Comparison of ENCODE assay signal across 8 cellular contexts in the genomic region with DNA sequence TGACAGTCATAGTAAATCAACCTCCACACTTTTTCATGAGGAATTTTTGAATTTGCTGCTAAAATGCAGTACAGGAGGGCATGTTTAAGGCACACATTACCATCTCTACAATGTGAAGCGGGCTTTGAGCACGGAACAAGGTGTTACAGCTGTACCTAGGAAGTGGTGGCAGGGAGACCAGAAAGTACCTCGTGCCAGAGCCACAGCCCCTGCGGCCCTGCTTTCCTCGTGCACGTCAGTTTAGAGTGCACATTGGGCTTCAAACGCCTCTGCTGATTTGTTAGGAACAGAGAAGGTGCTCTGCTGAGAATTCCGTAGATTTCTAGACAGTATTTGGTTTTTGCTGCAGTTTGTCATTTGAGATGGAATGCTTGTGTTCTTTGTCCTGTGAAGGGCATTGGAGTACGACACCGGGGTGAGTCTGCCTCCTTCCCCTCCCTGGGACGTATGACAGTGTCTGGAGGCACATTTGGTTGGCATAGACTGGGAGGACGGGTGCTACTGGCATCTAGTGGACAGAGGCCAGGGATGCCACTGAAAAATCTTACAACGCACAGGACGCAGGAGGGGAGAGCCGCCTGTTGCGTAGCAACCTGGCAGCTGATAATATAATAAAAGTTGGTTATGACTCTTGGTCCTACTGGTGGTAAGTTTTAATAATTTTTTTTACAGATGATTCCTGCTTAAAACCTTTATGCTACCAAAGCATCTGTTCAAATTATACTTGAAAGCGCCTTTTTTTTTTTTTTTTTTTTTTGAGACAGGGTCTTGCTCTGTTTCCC. TPM values are rescaled to one million over a fixed set of nuclear protein-coding genes. Genes with fewer than 3 reads are reported as not detected.
DNase-seq lines count a peak whose midpoint lies in the region; ATAC-seq and TF ChIP-seq lines count a peak whose summit lies in the region.

No MANE protein-coding gene starts in this region.

- H3K4me1 ChIP-seq in DND-41 (ENCODE audit: insufficient read depth, low read length) (peaks cover 19% of the 10 kb centered on the region), ascending aorta (peaks cover 14 to 31% of the 10 kb centered on the region in 2 donors), hepatocyte (ENCODE audit: insufficient read depth) (peaks cover 49% of the 10 kb centered on the region), spleen (peaks cover 28 to 100% (median 78%) of the 10 kb centered on the region in 6 donors)

- H2AFZ ChIP-seq in DND-41 (ENCODE audit: low read depth, low read length) (no peak overlapping the region), hepatocyte (no peak overlapping the region)

- H4K20me1 ChIP-seq in DND-41 (ENCODE audit: insufficient read depth, low read length) (peaks cover 90% of the 10 kb centered on the region), hepatocyte (ENCODE audit: insufficient read depth, poor library complexity, severe bottlenecking) (peaks cover 98% of the 10 kb centered on the region)

- H3K79me2 ChIP-seq in DND-41 (ENCODE audit: insufficient read depth, low read length) = peaks cover 99% of the 10 kb centered on the region
- H3K79me2 ChIP-seq in hepatocyte = peaks cover 100% of the 10 kb centered on the region

- DNase-seq in DND-41 (no peak), NB4 (ENCODE audit: low read depth) (peak; percentile 42), ascending aorta (ENCODE audit: low spot score in 2 of 2) (peak in 1 of 2 donors; percentile 77), hepatocyte (ENCODE audit: low spot score) (peak; percentile 42), spleen (no peak), NCI-H774 (lab: John Stamatoyannopoulos, UW) (no peak), iPS-NIHi7 (ENCODE audit: extremely low spot score) (no peak)

- no peaks in the 10 kb centered on the region for H3K9me2 ChIP-seq in hepatocyte (replicated peaks; ENCODE audit: insufficient read depth)

- no peak overlapping the region for H3K27ac ChIP-seq in DND-41 (ENCODE audit: low read length)
- H3K27ac ChIP-seq in ascending aorta = peak overlapping the region; percentile 62 to 69
- H3K27ac ChIP-seq in hepatocyte = peak overlapping the region; percentile 6
- H3K27ac ChIP-seq in spleen = peak overlapping the region in 3 of 8 donors; percentile 8 to 30 (median 27)

- H3K9ac ChIP-seq in DND-41 (ENCODE audit: low read depth, low read length) = no peak overlapping the region

- intact Hi-C loops in ascending aorta (cut with DNase I) (no loop called here), spleen (cut with DNase I; ENCODE audit: low total_unique reads) (no loop called here)

- TF ChIP-seq CTCF in DND-41 (IDR thresholded peaks at IDR 0.05; ENCODE audit: borderline replicate concordance, extremely low read depth, low read length, poor library complexity, severe bottlenecking) (peak; percentile 16), NB4 (IDR thresholded peaks at IDR 0.05; ENCODE audit: low read depth, low read length) (no peak), ascending aorta (IDR thresholded peaks at IDR 0.05) (peak in 1 of 3 experiments; percentile 29), hepatocyte (IDR thresholded peaks at IDR 0.05; ENCODE audit: poor library complexity) (peak; percentile 35), spleen (IDR thresholded peaks at IDR 0.05 in 8 of 11, conservative IDR thresholded peaks at IDR 0.05 in 3 of 11) (peak in 6 of 11 experiments; percentile 19 to 52 (median 33))

- 71% methylated on average over 17 of the region's 17 CpGs for WGBS in hepatocyte (ENCODE audit: low lambda C conversion rate, missing lambda C conversion rate)
- 61 to 73% (median 67%) methylated on average over 17 of the region's 17 CpGs for WGBS in spleen, 5 donors

- ATAC-seq in DND-41 (ENCODE audit: insufficient read depth, low read depth) = no peak
- ATAC-seq in HG03159 (IDR thresholded peaks at IDR 0.05; ENCODE audit: unreplicated experiment) = no peak

- H3K27me3 ChIP-seq in DND-41 (ENCODE audit: insufficient read depth, low read length, poor library complexity) (no peaks in the 10 kb centered on the region), ascending aorta (no peaks in the 10 kb centered on the region), hepatocyte (no peaks in the 10 kb centered on the region), spleen (replicated peaks in 1 of 7) (no peaks in the 10 kb centered on the region)

- H3K9me3 ChIP-seq in DND-41 (ENCODE audit: insufficient read depth, low read length, severe bottlenecking) (no peaks in the 10 kb centered on the region), ascending aorta (no peaks in the 10 kb centered on the region), hepatocyte (ENCODE audit: low read depth) (no peaks in the 10 kb centered on the region), spleen (no peaks in the 10 kb centered on the region)

- TF ChIP-seq POLR2A in NB4 (IDR thresholded peaks at IDR 0.05; ENCODE audit: extremely low read depth, insufficient read length) (no peak), spleen (IDR thresholded peaks at IDR 0.05) (no peak)

- H3K4me3 ChIP-seq in DND-41 (ENCODE audit: low read depth in 1 of 2, low read length in 2 of 2) = no peak overlapping the region
- no peak overlapping the region for H3K4me3 ChIP-seq in NB4 (ENCODE audit: low read depth, low read length)
- H3K4me3 ChIP-seq in ascending aorta = peak overlapping the region in 1 of 2 donors; percentile 4
- H3K4me3 ChIP-seq in hepatocyte = no peak overlapping the region
- H3K4me3 ChIP-seq in spleen = no peak overlapping the region

- peaks cover 37% of the 10 kb centered on the region for H3K36me3 ChIP-seq in DND-41 (ENCODE audit: insufficient read depth, low read length)
- no peaks in the 10 kb centered on the region for H3K36me3 ChIP-seq in ascending aorta
- no peaks in the 10 kb centered on the region for H3K36me3 ChIP-seq in hepatocyte (replicated peaks; ENCODE audit: insufficient read depth, low read depth)
- no peaks in the 10 kb centered on the region for H3K36me3 ChIP-seq in spleen

- H3K4me2 ChIP-seq in DND-41 (ENCODE audit: insufficient read depth, low read length) (no peak overlapping the region), hepatocyte (no peak overlapping the region)

RNA-seq across cellular contexts. Expression of a gene that starts 9.1 kb away (rescaled TPM):
- total RNA-seq in ascending aorta = 131 TPM
- total RNA-seq in hepatocyte = 30.2 and 40.9 TPM in 2 replicates
- polyA plus RNA-seq in hepatocyte = 29.5 and 37.7 TPM in 2 replicates
- total RNA-seq in spleen = 10 to 100 TPM; 39.9 to 55.1 (median 45.6) TPM
- polyA plus RNA-seq in spleen = 10 to 100 TPM; 10.4 to 16.7 (median 12.4) TPM

Comparison
In these comparisons a context has a peak if more than half of its experiments do, and no peak if none do; other contexts are left out.
1. DNase-seq: peak in NB4 (single experiment) and hepatocyte (single experiment); none in DND-41 (single experiment), spleen (single experiment), NCI-H774 (single experiment) and iPS-NIHi7 (single experiment).